In genomic region chr22:50169774-50170341, GRCh38 we compare ENCODE assay signal across 1 cellular context.
TF ChIP-seq lines count a peak whose summit lies in the region.

No MANE protein-coding gene starts in this region.

TF ChIP-seq in K562, 482 proteins besides CTCF, POLR2A, EP300 and RAD21 (continues in another document):
- peak; percentile 15 for TF ChIP-seq HNRNPK (IDR thresholded peaks at IDR 0.05; ENCODE audit: low read depth, low read length, poor library complexity, severe bottlenecking)
- no peak for TF ChIP-seq NFXL1 (CRISPR knock-in tag; IDR thresholded peaks at IDR 0.05)
- TF ChIP-seq, protein P1, sequence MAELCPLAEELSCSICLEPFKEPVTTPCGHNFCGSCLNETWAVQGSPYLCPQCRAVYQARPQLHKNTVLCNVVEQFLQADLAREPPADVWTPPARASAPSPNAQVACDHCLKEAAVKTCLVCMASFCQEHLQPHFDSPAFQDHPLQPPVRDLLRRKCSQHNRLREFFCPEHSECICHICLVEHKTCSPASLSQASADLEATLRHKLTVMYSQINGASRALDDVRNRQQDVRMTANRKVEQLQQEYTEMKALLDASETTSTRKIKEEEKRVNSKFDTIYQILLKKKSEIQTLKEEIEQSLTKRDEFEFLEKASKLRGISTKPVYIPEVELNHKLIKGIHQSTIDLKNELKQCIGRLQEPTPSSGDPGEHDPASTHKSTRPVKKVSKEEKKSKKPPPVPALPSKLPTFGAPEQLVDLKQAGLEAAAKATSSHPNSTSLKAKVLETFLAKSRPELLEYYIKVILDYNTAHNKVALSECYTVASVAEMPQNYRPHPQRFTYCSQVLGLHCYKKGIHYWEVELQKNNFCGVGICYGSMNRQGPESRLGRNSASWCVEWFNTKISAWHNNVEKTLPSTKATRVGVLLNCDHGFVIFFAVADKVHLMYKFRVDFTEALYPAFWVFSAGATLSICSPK (IDR thresholded peaks at IDR 0.05; ENCODE audit: borderline replicate concordance): no peak
- no peak for TF ChIP-seq ARID1B (IDR thresholded peaks at IDR 0.05)
- TF ChIP-seq SPI1 (IDR thresholded peaks at IDR 0.05; ENCODE audit: borderline replicate concordance, low read depth, low read length): no peak
- TF ChIP-seq ZBTB1 (CRISPR knock-in tag; IDR thresholded peaks at IDR 0.05; ENCODE audit: borderline replicate concordance, low read depth): no peak
- TF ChIP-seq TAF1 (IDR thresholded peaks at IDR 0.05; ENCODE audit: control insufficient read depth, extremely low read depth, insufficient read depth, low read length, severe bottlenecking): peak; percentile 44
- no peak for TF ChIP-seq ZNF766 (CRISPR knock-in tag; conservative IDR thresholded peaks at IDR 0.05)
- TF ChIP-seq ZNF668 (CRISPR knock-in tag; IDR thresholded peaks at IDR 0.05): no peak
- TF ChIP-seq NONO (IDR thresholded peaks at IDR 0.05; ENCODE audit: low read depth in 2 of 2, low read length in 1 of 2): no peak
- no peak for TF ChIP-seq TFAP4 (CRISPR knock-in tag; IDR thresholded peaks at IDR 0.05; ENCODE audit: borderline replicate concordance)
- TF ChIP-seq KLF10 (CRISPR knock-in tag; IDR thresholded peaks at IDR 0.05): no peak
- peak; percentile 2; the same call in 1 of the 2 replicates for TF ChIP-seq PHF8 (IDR thresholded peaks at IDR 0.05; ENCODE audit: borderline replicate concordance, low read length)
- TF ChIP-seq BRD9 (IDR thresholded peaks at IDR 0.05; ENCODE audit: low read depth, partially characterized antibody): no peak
- TF ChIP-seq ZNF282 (CRISPR knock-in tag; IDR thresholded peaks at IDR 0.05): no peak
- no peak for TF ChIP-seq DNMT1 (IDR thresholded peaks at IDR 0.05)
- no peak for TF ChIP-seq ZNF780A (CRISPR knock-in tag; IDR thresholded peaks at IDR 0.05)
- TF ChIP-seq ZNF717 (CRISPR knock-in tag; IDR thresholded peaks at IDR 0.05): no peak
- no peak for TF ChIP-seq ATF6 (CRISPR knock-in tag; IDR thresholded peaks at IDR 0.05)
- TF ChIP-seq THRB (CRISPR knock-in tag; conservative IDR thresholded peaks at IDR 0.05): no peak
- peak; percentile 48 for TF ChIP-seq MEIS2 (IDR thresholded peaks at IDR 0.05; ENCODE audit: partially characterized antibody)
- TF ChIP-seq HEY1 (CRISPR knock-in tag; IDR thresholded peaks at IDR 0.05; ENCODE audit: borderline replicate concordance): no peak
- no peak for TF ChIP-seq RHOXF2B (CRISPR knock-in tag; conservative IDR thresholded peaks at IDR 0.05)
- TF ChIP-seq CHD2 (IDR thresholded peaks at IDR 0.05; ENCODE audit: low read depth, low read length): no peak
- no peak for TF ChIP-seq PTTG1 (tag; IDR thresholded peaks at IDR 0.05; ENCODE audit: low read depth)
- TF ChIP-seq SMC3 (conservative IDR thresholded peaks at IDR 0.05; ENCODE audit: insufficient read depth, low read depth, low read length): no peak
- TF ChIP-seq ZSCAN32 (CRISPR knock-in tag; IDR thresholded peaks at IDR 0.05): no peak
- TF ChIP-seq ZNF778 (CRISPR knock-in tag; IDR thresholded peaks at IDR 0.05): no peak
- TF ChIP-seq, protein P2, sequence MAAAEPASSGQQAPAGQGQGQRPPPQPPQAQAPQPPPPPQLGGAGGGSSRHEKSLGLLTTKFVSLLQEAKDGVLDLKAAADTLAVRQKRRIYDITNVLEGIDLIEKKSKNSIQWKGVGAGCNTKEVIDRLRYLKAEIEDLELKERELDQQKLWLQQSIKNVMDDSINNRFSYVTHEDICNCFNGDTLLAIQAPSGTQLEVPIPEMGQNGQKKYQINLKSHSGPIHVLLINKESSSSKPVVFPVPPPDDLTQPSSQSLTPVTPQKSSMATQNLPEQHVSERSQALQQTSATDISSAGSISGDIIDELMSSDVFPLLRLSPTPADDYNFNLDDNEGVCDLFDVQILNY (CRISPR knock-in tag; IDR thresholded peaks at IDR 0.05): no peak
- TF ChIP-seq, protein P3, sequence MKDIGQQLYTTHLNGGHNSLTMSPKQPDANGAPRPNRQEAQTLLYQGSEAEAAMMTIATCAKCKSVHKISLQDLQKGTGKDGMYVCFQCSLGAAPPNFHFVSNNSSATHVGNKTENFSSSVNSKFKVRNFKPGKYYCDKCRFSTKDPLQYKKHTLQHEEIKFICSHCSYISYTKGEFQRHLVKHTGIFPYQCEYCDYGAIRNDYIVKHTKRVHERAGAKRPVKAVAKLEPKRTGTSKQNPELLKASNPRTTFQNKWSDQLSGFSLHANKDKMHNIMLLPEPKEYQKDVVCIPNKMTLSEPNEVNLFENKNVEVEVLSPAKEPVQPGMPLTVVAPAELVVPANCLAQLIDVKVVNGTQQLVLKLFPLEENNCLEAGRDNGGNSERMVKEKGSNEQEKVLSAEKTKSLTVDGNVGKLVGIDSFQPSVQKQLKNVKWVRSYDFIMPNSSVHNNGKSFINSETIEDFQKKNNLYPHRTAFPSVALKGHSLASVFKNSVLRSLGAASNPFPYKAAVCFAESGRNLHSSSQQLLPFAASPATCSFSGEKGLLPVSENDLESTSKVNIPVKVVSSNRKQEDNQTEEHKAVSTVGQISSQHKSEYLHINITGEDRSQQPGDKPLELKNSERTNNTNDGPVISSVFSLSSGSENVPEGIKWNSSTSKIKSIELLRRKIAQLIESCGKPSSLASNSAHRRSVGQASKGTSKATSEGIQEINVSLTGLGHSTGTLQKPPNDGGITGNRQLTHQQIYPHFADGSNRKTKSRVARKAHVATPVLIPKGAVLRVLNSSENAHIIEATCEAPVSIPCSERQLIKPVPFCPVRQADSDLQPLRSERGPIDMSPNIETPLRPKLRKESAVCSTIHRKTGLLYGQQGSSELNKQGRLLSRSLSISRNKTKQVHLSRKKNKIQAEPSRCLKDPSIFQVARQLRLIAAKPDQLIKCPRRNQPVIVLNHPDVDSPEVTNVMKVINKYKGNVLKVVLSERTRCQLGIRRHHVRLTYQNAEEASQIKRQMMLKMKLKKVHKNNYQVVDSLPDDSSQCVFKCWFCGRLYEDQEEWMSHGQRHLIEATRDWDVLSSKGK (CRISPR knock-in tag; IDR thresholded peaks at IDR 0.05): no peak
- no peak for TF ChIP-seq STAT5B (CRISPR knock-in tag; IDR thresholded peaks at IDR 0.05)
- no peak for TF ChIP-seq MTA2 (IDR thresholded peaks at IDR 0.05; ENCODE audit: low read depth)
- TF ChIP-seq STAT5A (IDR thresholded peaks at IDR 0.05; ENCODE audit: borderline replicate concordance, low read length): no peak
- TF ChIP-seq SMAD2 (IDR thresholded peaks at IDR 0.05; ENCODE audit: low read depth, low read length): no peak
- no peak for TF ChIP-seq RAD51 (IDR thresholded peaks at IDR 0.05; ENCODE audit: borderline replicate concordance, low read depth)
- no peak for TF ChIP-seq HMG20B (CRISPR knock-in tag; IDR thresholded peaks at IDR 0.05)
- TF ChIP-seq HOXB6 (CRISPR knock-in tag; IDR thresholded peaks at IDR 0.05; ENCODE audit: borderline replicate concordance): no peak
- no peak for TF ChIP-seq PATZ1 (CRISPR knock-in tag; IDR thresholded peaks at IDR 0.05; ENCODE audit: borderline replicate concordance)
- TF ChIP-seq ZZZ3 (IDR thresholded peaks at IDR 0.05): no peak
- peak; percentile 55; the same call in 1 of the 2 replicates for TF ChIP-seq MAFK (IDR thresholded peaks at IDR 0.05; ENCODE audit: low read length)
- TF ChIP-seq SUPT5H (IDR thresholded peaks at IDR 0.05): no peak
- TF ChIP-seq SMAD3 (CRISPR knock-in tag; conservative IDR thresholded peaks at IDR 0.05): no peak
- no peak for TF ChIP-seq HNRNPLL (IDR thresholded peaks at IDR 0.05; ENCODE audit: low read depth, low read length, poor library complexity, severe bottlenecking)
- TF ChIP-seq TRIM28 (IDR thresholded peaks at IDR 0.05): no peak
- TF ChIP-seq ZNF740 (CRISPR knock-in tag; IDR thresholded peaks at IDR 0.05): no peak
- no peak for TF ChIP-seq ZNF740 (tag; IDR thresholded peaks at IDR 0.05)
- TF ChIP-seq, protein P4, sequence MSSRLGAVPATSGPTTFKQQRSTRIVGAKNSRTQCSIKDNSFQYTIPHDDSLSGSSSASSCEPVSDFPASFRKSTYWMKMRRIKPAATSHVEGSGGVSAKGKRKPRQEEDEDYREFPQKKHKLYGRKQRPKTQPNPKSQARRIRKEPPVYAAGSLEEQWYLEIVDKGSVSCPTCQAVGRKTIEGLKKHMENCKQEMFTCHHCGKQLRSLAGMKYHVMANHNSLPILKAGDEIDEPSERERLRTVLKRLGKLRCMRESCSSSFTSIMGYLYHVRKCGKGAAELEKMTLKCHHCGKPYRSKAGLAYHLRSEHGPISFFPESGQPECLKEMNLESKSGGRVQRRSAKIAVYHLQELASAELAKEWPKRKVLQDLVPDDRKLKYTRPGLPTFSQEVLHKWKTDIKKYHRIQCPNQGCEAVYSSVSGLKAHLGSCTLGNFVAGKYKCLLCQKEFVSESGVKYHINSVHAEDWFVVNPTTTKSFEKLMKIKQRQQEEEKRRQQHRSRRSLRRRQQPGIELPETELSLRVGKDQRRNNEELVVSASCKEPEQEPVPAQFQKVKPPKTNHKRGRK (tag; IDR thresholded peaks at IDR 0.05): no peak
- peak; percentile 55 for TF ChIP-seq MYC (IDR thresholded peaks at IDR 0.05; ENCODE audit: low read depth, low read length)
- TF ChIP-seq MYC (CRISPR knock-in tag; IDR thresholded peaks at IDR 0.05; ENCODE audit: borderline replicate concordance, low read depth): no peak
- no peak for TF ChIP-seq BRF1 (IDR thresholded peaks at IDR 0.05; ENCODE audit: borderline replicate concordance, extremely low read depth, insufficient read length)
- peak in 1 of 2 experiments; percentile 76 for TF ChIP-seq E2F6 (IDR thresholded peaks at IDR 0.05; ENCODE audit: borderline replicate concordance in 1 of 2, extremely low read depth in 1 of 2, insufficient read depth in 1 of 2, insufficient read length in 1 of 2, low read depth in 1 of 2, low read length in 1 of 2, poor library complexity in 1 of 2, severe bottlenecking in 1 of 2)
